Comparison of ENCODE assay signal across 9 cellular contexts in the genomic region with DNA sequence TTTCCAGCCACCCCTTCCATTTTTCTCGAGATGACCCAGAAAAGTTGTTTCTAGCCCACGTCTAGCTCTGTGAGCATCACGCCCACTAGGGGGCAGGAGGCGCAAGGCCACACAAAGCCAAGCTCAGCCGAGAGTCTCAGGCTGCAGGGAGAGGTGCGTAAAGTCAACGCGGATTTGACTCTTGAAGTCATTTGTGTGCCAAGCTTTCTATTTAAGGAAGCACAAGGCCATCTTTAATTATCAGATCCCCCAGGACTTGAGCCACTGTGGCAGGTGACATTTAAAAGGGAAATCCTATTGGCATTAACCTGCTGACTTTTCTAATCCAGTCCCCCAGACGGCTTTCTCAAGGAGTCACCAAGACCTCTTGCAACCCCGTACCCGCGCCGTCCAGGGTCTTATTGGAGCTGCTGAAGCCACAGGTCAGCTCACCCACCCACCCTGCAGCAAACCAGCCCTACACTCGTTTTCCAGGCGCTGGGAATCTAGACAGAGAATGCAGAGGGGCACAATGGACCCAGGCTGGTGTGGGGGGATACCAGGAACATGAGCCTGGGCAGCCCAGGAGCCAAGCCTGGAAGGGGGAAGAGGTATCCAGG.
DNase-seq lines count a peak whose midpoint lies in the region; TF ChIP-seq lines count a peak whose summit lies in the region.
"Had no signal": no experiment of that assay in that cellular context is flagged by ENCODE, and none has a peak within 500 bp of the region (broad histone marks: within the 10 kb centered on the region; RNA-seq: fewer than 3 reads in every experiment).

No MANE protein-coding gene starts in this region.

- no peaks in the 10 kb centered on the region for H3K9me3 ChIP-seq in OCI-LY3 (ENCODE audit: insufficient read depth, low read length)
- H3K9me3 ChIP-seq: BLaER1 had no signal

- H3K27me3 ChIP-seq in OCI-LY3 (ENCODE audit: low read depth, low read length), result no peaks in the 10 kb centered on the region

- peak; percentile 99 for TF ChIP-seq CTCF in OCI-LY3 (IDR thresholded peaks at IDR 0.05; ENCODE audit: low read depth, low read length)
- peak; percentile 97 for TF ChIP-seq CTCF in epithelial cell of esophagus (IDR thresholded peaks at IDR 0.05; ENCODE audit: insufficient read depth, low read depth, low read length, missing control alignments)

- peaks cover 83% of the 10 kb centered on the region for H3K79me2 ChIP-seq in OCI-LY3 (ENCODE audit: low read length)

- no peak overlapping the region for H3K4me3 ChIP-seq in OCI-LY3 (ENCODE audit: low read length)
- H3K4me3 ChIP-seq in epithelial cell of esophagus (ENCODE audit: low read length), result no peak overlapping the region
- H3K4me3 ChIP-seq: BLaER1 had no signal

- H4K20me1 ChIP-seq in OCI-LY3 (ENCODE audit: insufficient read depth, low read length), result peaks cover 19% of the 10 kb centered on the region; the same call in 1 of the 2 replicates

- peaks cover 40% of the 10 kb centered on the region for H3K36me3 ChIP-seq in OCI-LY3 (replicated peaks; ENCODE audit: low read depth, low read length)
- H3K36me3 ChIP-seq: BLaER1 had no signal

- H3K9ac ChIP-seq in OCI-LY3 (ENCODE audit: low read length), result peak overlapping the region; percentile 63; the same call in 1 of the 2 replicates
- H3K9ac ChIP-seq: BLaER1 had no signal

- peak overlapping the region; percentile 44 for H3K27ac ChIP-seq in OCI-LY3 (ENCODE audit: low read length)
- H3K27ac ChIP-seq: BLaER1 had no signal

- no peak overlapping the region for H2AFZ ChIP-seq in OCI-LY3 (ENCODE audit: low read depth, low read length)

- H3K4me1 ChIP-seq in OCI-LY3 (ENCODE audit: low read length), result peaks cover 55% of the 10 kb centered on the region

- peak; percentile 7 to 14 for DNase-seq in NCI-H187 (lab: John Stamatoyannopoulos, UW)
- no peak for DNase-seq in NCI-H187 treated with DMSO at 0.1 percent for 48 hours (lab: John Stamatoyannopoulos, UW)
- peak; percentile 95 for DNase-seq in HuH-7 (ENCODE audit: low spot score)
- DNase-seq in activated CD8-positive, alpha-beta memory T cell treated with anti-CD3 and anti-CD28 coated beads, Interleukin-2, amount 50 U/mL, for 48 hours, result peak; percentile 88
- peak; percentile 84 for DNase-seq in epithelial cell of esophagus (ENCODE audit: low read depth)
- DNase-seq in mucosa of gallbladder (ENCODE audit: low spot score), result peak; percentile 87
- peak; percentile 77 for DNase-seq in stimulated activated CD8-positive, alpha-beta memory T cell treated with anti-CD3 and anti-CD28 coated beads, Interleukin-4, amount 100 ng/mL, for 24 hours (ENCODE audit: low read depth)

- peak overlapping the region; percentile 66 for H3K4me2 ChIP-seq in OCI-LY3 (ENCODE audit: low read length)
- H3K4me2 ChIP-seq: BLaER1 had no signal
